ENCODE assay signal across 8 cellular contexts in the genomic region with DNA sequence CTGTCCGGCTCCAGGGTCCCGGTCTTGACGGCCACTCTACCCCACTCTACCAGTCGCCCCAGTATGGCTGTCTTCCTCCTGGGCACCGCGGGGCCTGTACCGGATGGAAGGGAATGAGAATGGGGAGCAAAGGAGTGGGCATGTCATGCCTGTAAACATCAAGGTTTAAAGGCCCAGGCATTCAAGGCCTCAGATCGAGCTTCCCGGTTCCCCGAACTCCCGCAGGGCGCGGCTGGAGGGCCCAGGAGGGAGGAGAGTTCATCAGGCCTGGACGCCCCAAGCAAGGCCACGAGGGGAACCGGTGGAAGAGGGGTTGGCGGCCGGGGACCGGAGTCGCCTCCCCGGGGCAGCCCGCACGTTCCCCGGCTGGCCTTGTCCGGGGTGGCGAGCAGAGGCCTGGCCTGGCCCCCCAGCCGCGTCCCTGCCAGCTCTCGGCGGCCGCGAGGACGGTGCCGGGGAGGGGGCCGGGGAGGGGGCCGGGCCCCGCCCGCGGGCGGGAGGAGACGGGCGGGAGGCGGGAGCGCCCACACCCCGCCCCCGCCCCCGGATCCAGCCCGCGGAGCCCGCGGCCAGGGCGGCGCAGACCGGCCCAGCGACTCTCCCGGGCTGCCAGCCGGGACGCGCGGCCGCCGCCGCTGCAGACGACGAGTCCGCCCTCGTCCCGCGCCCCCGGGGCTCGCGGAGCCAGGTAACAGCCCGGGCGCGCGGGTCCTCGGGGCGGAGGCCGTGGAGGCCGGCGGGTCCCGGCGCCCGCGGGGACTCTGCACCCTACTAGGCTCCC. TPM values are rescaled to one million over a fixed set of nuclear protein-coding genes. Genes with fewer than 3 reads are reported as not detected.
DNase-seq lines count a peak whose midpoint lies in the region; ATAC-seq and TF ChIP-seq lines count a peak whose summit lies in the region.

A gene with protein sequence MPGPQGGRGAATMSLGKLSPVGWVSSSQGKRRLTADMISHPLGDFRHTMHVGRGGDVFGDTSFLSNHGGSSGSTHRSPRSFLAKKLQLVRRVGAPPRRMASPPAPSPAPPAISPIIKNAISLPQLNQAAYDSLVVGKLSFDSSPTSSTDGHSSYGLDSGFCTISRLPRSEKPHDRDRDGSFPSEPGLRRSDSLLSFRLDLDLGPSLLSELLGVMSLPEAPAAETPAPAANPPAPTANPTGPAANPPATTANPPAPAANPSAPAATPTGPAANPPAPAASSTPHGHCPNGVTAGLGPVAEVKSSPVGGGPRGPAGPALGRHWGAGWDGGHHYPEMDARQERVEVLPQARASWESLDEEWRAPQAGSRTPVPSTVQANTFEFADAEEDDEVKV (plus strand): TSS at position 580 of the 781 bp plus-strand sequence. CDS start 5,870 bp downstream, outside the sequence.

- H3K9me3 Mint-ChIP-seq in stimulated activated effector memory CD8-positive, alpha-beta T cell treated with anti-CD3 and anti-CD28 coated beads, Interleukin-12 subunit alpha, Interleukin-12 subunit beta, amount 100 ng/mL, for 72 hours = no peaks in the 10 kb centered on the region

- H3K36me3 Mint-ChIP-seq in stimulated activated effector memory CD8-positive, alpha-beta T cell treated with anti-CD3 and anti-CD28 coated beads, Interleukin-12 subunit alpha, Interleukin-12 subunit beta, amount 100 ng/mL, for 72 hours = peaks cover 5% of the 10 kb centered on the region

- H3K4me3 ChIP-seq in AG10803 (ENCODE audit: low read length) = peak within 1 kb of the TSS; percentile 88
- peak within 1 kb of the TSS; percentile 53 for H3K4me3 ChIP-seq in LNCaP clone FGC (ENCODE audit: low read depth, low read length)
- H3K4me3 ChIP-seq in colonic mucosa = peak within 1 kb of the TSS; percentile 71

- no peaks in the 10 kb centered on the region for H3K27me3 ChIP-seq in colonic mucosa

- H3K4me1 Mint-ChIP-seq in stimulated activated effector memory CD8-positive, alpha-beta T cell treated with anti-CD3 and anti-CD28 coated beads, Interleukin-12 subunit alpha, Interleukin-12 subunit beta, amount 100 ng/mL, for 72 hours = peaks cover 35% of the 10 kb centered on the region

- H3K9ac ChIP-seq in colonic mucosa (ENCODE audit: low read depth in 2 of 2, low read length in 2 of 2) = peak within 1 kb of the TSS; percentile 91 to 99

- H3K27ac ChIP-seq in colonic mucosa = peak within 1 kb of the TSS; percentile 94

- intact Hi-C loops in colonic mucosa (cut with DNase I) = no loop called here
- intact Hi-C loops in left colon (cut with DNase I, micrococcal nuclease) = no loop called here

- peak; percentile 60 for ATAC-seq in left colon
- peak; percentile 35 for ATAC-seq in stimulated activated effector memory CD8-positive, alpha-beta T cell treated with anti-CD3 and anti-CD28 coated beads, Interleukin-12 subunit alpha, Interleukin-12 subunit beta, amount 100 ng/mL, for 72 hours

- H3K27ac Mint-ChIP-seq in stimulated activated effector memory CD8-positive, alpha-beta T cell treated with anti-CD3 and anti-CD28 coated beads, Interleukin-12 subunit alpha, Interleukin-12 subunit beta, amount 100 ng/mL, for 72 hours = no peak within 1 kb of the TSS

- no peaks in the 10 kb centered on the region for H3K9me3 ChIP-seq in colonic mucosa

- DNase-seq in AG10803 (ENCODE audit: low read depth) (peak; percentile 64), LNCaP clone FGC (ENCODE audit: low read depth) (no peak), colonic mucosa (peak; percentile 84), left colon (peak; percentile 79 to 84), NCI-H1092 treated with DMSO at 0.1 percent for 48 hours (lab: John Stamatoyannopoulos, UW) (no peak), NCI-H1436 treated with DMSO at 0.1 percent for 48 hours (lab: John Stamatoyannopoulos, UW) (no peak)
- DNase-seq in stimulated activated effector memory CD8-positive, alpha-beta T cell treated with anti-CD3 and anti-CD28 coated beads, Interleukin-12 subunit alpha, Interleukin-12 subunit beta, amount 100 ng/mL, for 72 hours (ENCODE audit: low spot score in 2 of 2) = no peak
- no peak for DNase-seq in activated effector memory CD4-positive, alpha-beta T cell treated with Interleukin-2 at 50 U/mL for 16 hours

- peaks cover 22% of the 10 kb centered on the region for H3K4me1 ChIP-seq in colonic mucosa

- TF ChIP-seq CTCF in AG10803 (conservative IDR thresholded peaks at IDR 0.05; ENCODE audit: low read length) = no peak
- TF ChIP-seq CTCF in LNCaP clone FGC (IDR thresholded peaks at IDR 0.05; ENCODE audit: control insufficient read depth, extremely low read depth, insufficient read depth) = no peak
- TF ChIP-seq CTCF in colonic mucosa (IDR thresholded peaks at IDR 0.05) = no peak

- H3K36me3 ChIP-seq in colonic mucosa = no peaks in the 10 kb centered on the region

- peak within 1 kb of the TSS; percentile 74 for H3K4me3 Mint-ChIP-seq in stimulated activated effector memory CD8-positive, alpha-beta T cell treated with anti-CD3 and anti-CD28 coated beads, Interleukin-12 subunit alpha, Interleukin-12 subunit beta, amount 100 ng/mL, for 72 hours

RNA-seq across cellular contexts. Expression of the gene that starts here (rescaled TPM):
- total RNA-seq in colonic mucosa = 10 to 100 TPM; 66.1 to 97.0 TPM
- total RNA-seq in left colon = 10 to 100 TPM; 52.2 to 64.1 TPM

Comparison
In these comparisons a context has a peak if more than half of its experiments do, and no peak if none do; other contexts are left out.
1. DNase-seq: peak in AG10803 (single experiment), colonic mucosa (single experiment) and left colon (2 of 2); none in LNCaP clone FGC (single experiment), stimulated activated effector memory CD8-positive, alpha-beta T cell treated with anti-CD3 and anti-CD28 coated beads, Interleukin-12 subunit alpha, Interleukin-12 subunit beta, amount 100 ng/mL, for 72 hours (0 of 2), activated effector memory CD4-positive, alpha-beta T cell treated with Interleukin-2 at 50 U/mL for 16 hours (single experiment), NCI-H1092 treated with DMSO at 0.1 percent for 48 hours (single experiment) and NCI-H1436 treated with DMSO at 0.1 percent for 48 hours (single experiment).
2. Peak in every context shown above with its lines, with median percentiles within 50 percentile points of each other: H3K4me3 ChIP-seq.